In genomic region chr1:235049716-235050378, GRCh38 we compare ENCODE assay signal across 1 cellular context.
TF ChIP-seq lines count a peak whose summit lies in the region.

No MANE protein-coding gene starts in this region.

TF ChIP-seq in HepG2, 621 proteins besides CTCF, POLR2A, EP300 and RAD21 (continued from another document):
- TF ChIP-seq ZNF687 (CRISPR knock-in tag; IDR thresholded peaks at IDR 0.05) (peak; percentile 19; the same call in 1 of the 2 replicates), ZBTB38 (CRISPR knock-in tag; IDR thresholded peaks at IDR 0.05) (peak; percentile 23; the same call in 1 of the 2 replicates), TEAD3 (CRISPR knock-in tag; optimal IDR thresholded peaks at IDR 0.05; ENCODE audit: borderline replicate concordance) (peak; percentile 9)
